Comparison of ENCODE assay signal across 18 cellular contexts in genomic region chr4:175051974-175052373, GRCh38.
DNase-seq lines count a peak whose midpoint lies in the region; ATAC-seq and TF ChIP-seq lines count a peak whose summit lies in the region.
"Had no signal": no experiment of that assay in that cellular context is flagged by ENCODE, and none has a peak within 500 bp of the region (broad histone marks: within the 10 kb centered on the region; RNA-seq: fewer than 3 reads in every experiment).

No MANE protein-coding gene starts in this region.

- 20% methylated on average over 2 of the region's 2 CpGs for WGBS in mammary epithelial cell (ENCODE audit: low coverage, missing lambda C conversion rate)

- H3K36me3 ChIP-seq in mammary epithelial cell (ENCODE audit: insufficient read depth, low read length), result no peaks in the 10 kb centered on the region
- no peaks in the 10 kb centered on the region for H3K36me3 ChIP-seq in upper lobe of right lung
- H3K36me3 ChIP-seq: BLaER1 treated with 17β-estradiol and CSF1 and Interleukin-3, amounts not matched to agents 10 nM and 100 nM had no signal

- POLR2A ChIA-PET in MCF 10A (lab: Yijun Ruan, JAX), result interaction anchor here (0.7 kb wide), 1 partner anchor 368 kb away, joined by 3 read pairs; no protein-coding TSS in a partner anchor

- no peak overlapping the region for H3K9ac ChIP-seq in mammary epithelial cell (ENCODE audit: insufficient read depth, low read length)
- H3K9ac ChIP-seq: BLaER1 treated with 17β-estradiol and CSF1 and Interleukin-3, amounts not matched to agents 10 nM and 100 nM had no signal

- H3K79me2 ChIP-seq in mammary epithelial cell (ENCODE audit: insufficient read depth, low read length), result no peaks in the 10 kb centered on the region

- no peak for TF ChIP-seq CTCF in MCF 10A (IDR thresholded peaks at IDR 0.05; ENCODE audit: unreplicated experiment)
- no peak for TF ChIP-seq CTCF in mammary epithelial cell (conservative IDR thresholded peaks at IDR 0.05 in 1 of 2, IDR thresholded peaks at IDR 0.05 in 1 of 2; ENCODE audit: extremely low read depth in 1 of 2, insufficient read depth in 1 of 2, low read depth in 1 of 2, low read length in 2 of 2)
- TF ChIP-seq CTCF in upper lobe of right lung (IDR thresholded peaks at IDR 0.05), result no peak

- H3K4me3 Mint-ChIP-seq in MCF 10A (ENCODE audit: unreplicated experiment), result no peak overlapping the region
- H3K4me3 Mint-ChIP-seq: B cell; CD4-positive, alpha-beta T cell; CD8-positive, alpha-beta T cell had no signal

- ATAC-seq in upper lobe of right lung, result peak; percentile 48
- no peak for ATAC-seq in HG03025 (IDR thresholded peaks at IDR 0.05; ENCODE audit: low FRiP score, unreplicated experiment)
- ATAC-seq: A549; CD8-positive, alpha-beta T cell had no signal

- H3K27me3 ChIP-seq in mammary epithelial cell (ENCODE audit: insufficient read depth, low read length), result no peaks in the 10 kb centered on the region
- H3K27me3 ChIP-seq in upper lobe of right lung, result no peaks in the 10 kb centered on the region
- H3K27me3 ChIP-seq: BLaER1 treated with 17β-estradiol and CSF1 and Interleukin-3, amounts not matched to agents 10 nM and 100 nM had no signal

- no peak overlapping the region for H2AFZ ChIP-seq in mammary epithelial cell (ENCODE audit: low read depth, low read length)

- intact Hi-C loops in MCF 10A (cut with micrococcal nuclease), result no loop called here
- intact Hi-C loops in mammary epithelial cell (cut with micrococcal nuclease), result no loop called here
- intact Hi-C loops in upper lobe of right lung (cut with DNase I), result no loop called here

- in situ Hi-C loops in mammary epithelial cell (cut with MboI; ENCODE audit: low sequenced_read_pairs in 2 of 2), result no loop called here

- H3K27ac ChIP-seq in mammary epithelial cell (ENCODE audit: insufficient read depth, low read depth, low read length) (no peak overlapping the region), upper lobe of right lung (no peak overlapping the region)
- H3K27ac ChIP-seq: 22Rv1; A549; BLaER1 treated with 17β-estradiol and CSF1 and Interleukin-3, amounts not matched to agents 10 nM and 100 nM; C4-2B had no signal

- no peaks in the 10 kb centered on the region for H3K9me3 Mint-ChIP-seq in MCF 10A (ENCODE audit: unreplicated experiment)

- H4K20me1 ChIP-seq in mammary epithelial cell (ENCODE audit: insufficient read depth, low read length), result no peaks in the 10 kb centered on the region
- H4K20me1 ChIP-seq: BLaER1 treated with 17β-estradiol and CSF1 and Interleukin-3, amounts not matched to agents 10 nM and 100 nM had no signal

- H3K27me3 Mint-ChIP-seq in MCF 10A (ENCODE audit: insufficient read depth, unreplicated experiment), result no peaks in the 10 kb centered on the region
- H3K27me3 Mint-ChIP-seq: B cell; CD4-positive, alpha-beta T cell had no signal

- H3K4me3 ChIP-seq in mammary epithelial cell (replicated peaks in 1 of 3; ENCODE audit: insufficient read depth in 1 of 3, low read depth in 2 of 3, low read length in 3 of 3) (no peak overlapping the region), upper lobe of right lung (no peak overlapping the region)
- H3K4me3 ChIP-seq: A549; BLaER1 treated with 17β-estradiol and CSF1 and Interleukin-3, amounts not matched to agents 10 nM and 100 nM had no signal

- no peaks in the 10 kb centered on the region for H3K36me3 Mint-ChIP-seq in MCF 10A (ENCODE audit: insufficient read depth, unreplicated experiment)
- H3K36me3 Mint-ChIP-seq: CD8-positive, alpha-beta T cell had no signal

- H3K4me1 Mint-ChIP-seq in MCF 10A (ENCODE audit: insufficient read depth, unreplicated experiment), result no peaks in the 10 kb centered on the region
- H3K4me1 Mint-ChIP-seq: B cell had no signal

- DNase-seq in MCF 10A (ENCODE audit: unreplicated experiment), result peak; percentile 23
- no peak for DNase-seq in mammary epithelial cell
- peak; percentile 58 for DNase-seq in iris pigment epithelial cell (ENCODE audit: low read depth)
- no peak for DNase-seq in upper lobe of right lung
- no peak for DNase-seq in NCI-H82 (lab: John Stamatoyannopoulos, UW)
- DNase-seq: AML-193; Caco-2; Calu3; CD4-positive, alpha-beta T cell; CD8-positive, alpha-beta T cell; DMS79 treated with DMSO at 0.1 percent for 48 hours; GF-D8 had no signal

- no peak overlapping the region for H3K27ac Mint-ChIP-seq in MCF 10A (ENCODE audit: low read depth, unreplicated experiment)
- H3K27ac Mint-ChIP-seq: B cell; CD4-positive, alpha-beta T cell; CD8-positive, alpha-beta T cell had no signal

- BruUV-seq in MCF 10A (replicated peaks; lab: Mats Ljungman, UMichigan), result no TSS peak
- BruUV-seq in mammary epithelial cell (replicated peaks; lab: Mats Ljungman, UMichigan), result no TSS peak

- H3K4me2 ChIP-seq in mammary epithelial cell (ENCODE audit: insufficient read depth, low read depth, low read length), result no peak overlapping the region
- H3K4me2 ChIP-seq: A549; BLaER1 treated with 17β-estradiol and CSF1 and Interleukin-3, amounts not matched to agents 10 nM and 100 nM had no signal

- dilution Hi-C loops in mammary epithelial cell (cut with HindIII; ENCODE audit: low sequenced_read_pairs), result no loop called here

- CTCF ChIA-PET in MCF 10A (lab: Yijun Ruan, JAX), result no interaction called here
- CTCF ChIA-PET in mammary epithelial cell (lab: Charles Lee; ENCODE audit: low non-redundant PET), result no interaction called here

- H3K9me3 ChIP-seq in mammary epithelial cell (replicated peaks; ENCODE audit: insufficient read depth, low read length), result no peaks in the 10 kb centered on the region
- no peaks in the 10 kb centered on the region for H3K9me3 ChIP-seq in upper lobe of right lung
- H3K9me3 ChIP-seq: A549, Caco-2 had no signal

- no peaks in the 10 kb centered on the region for H3K4me1 ChIP-seq in mammary epithelial cell (ENCODE audit: insufficient read depth, low read length)
- no peaks in the 10 kb centered on the region for H3K4me1 ChIP-seq in upper lobe of right lung
- H3K4me1 ChIP-seq: A549; BLaER1 treated with 17β-estradiol and CSF1 and Interleukin-3, amounts not matched to agents 10 nM and 100 nM; Caco-2 had no signal

Comparison
In these comparisons a context has a peak if more than half of its experiments do, and no peak if none do; other contexts are left out.
1. DNase-seq: peak in MCF 10A (single experiment) and iris pigment epithelial cell (single experiment); none in mammary epithelial cell (single experiment), upper lobe of right lung (single experiment) and NCI-H82 (single experiment).